12 cellular contexts compared by ENCODE assay signal in the genomic region with DNA sequence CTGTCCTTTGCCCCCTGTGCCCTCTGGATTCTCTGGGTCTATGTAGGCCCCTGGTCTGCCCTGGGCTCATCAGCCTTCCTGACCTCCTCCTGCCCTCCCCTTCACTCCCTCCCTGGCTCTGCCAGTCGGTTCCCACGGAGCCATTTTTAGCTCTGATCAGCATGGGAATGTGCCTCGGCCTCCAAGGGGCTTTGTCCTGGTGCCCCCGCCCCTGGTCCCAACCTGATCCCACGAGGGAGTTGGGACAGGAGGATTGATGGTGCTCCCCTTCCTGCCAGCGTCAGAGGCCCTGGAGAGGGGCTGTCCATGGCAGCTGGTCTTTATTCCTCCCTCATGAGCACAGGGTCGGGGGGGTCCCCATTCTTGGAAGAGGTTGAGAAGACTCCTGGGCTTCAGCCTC. TPM values are rescaled to one million over a fixed set of nuclear protein-coding genes. Genes with fewer than 3 reads are reported as not detected.
DNase-seq lines count a peak whose midpoint lies in the region; ATAC-seq and TF ChIP-seq lines count a peak whose summit lies in the region.
"Had no signal": no experiment of that assay in that cellular context is flagged by ENCODE, and none has a peak within 500 bp of the region (broad histone marks: within the 10 kb centered on the region; RNA-seq: fewer than 3 reads in every experiment).

No MANE protein-coding gene starts in this region.

- H3K27me3 Mint-ChIP-seq in T-helper 17 cell (no peaks in the 10 kb centered on the region), endothelial cell (ENCODE audit: unreplicated experiment) (peaks cover 14% of the 10 kb centered on the region)

- H3K4me3 Mint-ChIP-seq in T-helper 17 cell (no peak overlapping the region), endothelial cell (ENCODE audit: unreplicated experiment) (peak overlapping the region; percentile 14)
- H3K4me3 Mint-ChIP-seq: activated T-cell treated with anti-CD3 and anti-CD28 coated beads, Interleukin-2, amount 50 U/mL, for 4 hours had no signal

- H3K27ac Mint-ChIP-seq in T-helper 17 cell (peak overlapping the region; percentile 21), endothelial cell (ENCODE audit: unreplicated experiment) (no peak overlapping the region)

- H3K9me3 Mint-ChIP-seq in endothelial cell (ENCODE audit: unreplicated experiment), result no peaks in the 10 kb centered on the region
- H3K9me3 Mint-ChIP-seq: activated T-cell treated with anti-CD3 and anti-CD28 coated beads, Interleukin-2, amount 50 U/mL, for 4 hours had no signal

- H3K27ac ChIP-seq in osteoblast (ENCODE audit: low read depth, low read length), result no peak overlapping the region
- peak overlapping the region; percentile 63 to 64 for H3K27ac ChIP-seq in tibial artery
- no peak overlapping the region for H3K27ac ChIP-seq in colonic mucosa
- H3K27ac ChIP-seq: BLaER1, pancreas had no signal

- no peak overlapping the region for H2AFZ ChIP-seq in osteoblast (ENCODE audit: low read length)

- peaks cover 3% of the 10 kb centered on the region for H3K36me3 ChIP-seq in osteoblast (ENCODE audit: insufficient read depth, low read length)
- H3K36me3 ChIP-seq in tibial artery, result peaks cover 37 to 56% (median 49%) of the 10 kb centered on the region in 3 donors
- no peaks in the 10 kb centered on the region for H3K36me3 ChIP-seq in colonic mucosa
- H3K36me3 ChIP-seq: BLaER1 had no signal

- ATAC-seq in T-helper 17 cell (no peak), GM21390 (IDR thresholded peaks at IDR 0.05; ENCODE audit: unreplicated experiment) (no peak), GM18868 (IDR thresholded peaks at IDR 0.05; ENCODE audit: unreplicated experiment) (no peak), HG03354 (IDR thresholded peaks at IDR 0.05; ENCODE audit: poor library complexity, severe bottlenecking, unreplicated experiment) (no peak)
- ATAC-seq: activated T-cell treated with anti-CD3 and anti-CD28 coated beads, Interleukin-2, amount 50 U/mL, for 4 hours had no signal

- no peaks in the 10 kb centered on the region for H3K79me2 ChIP-seq in osteoblast (ENCODE audit: insufficient read depth, low read length)

- H3K27me3 ChIP-seq in osteoblast (ENCODE audit: insufficient read depth, low read length), result no peaks in the 10 kb centered on the region
- no peaks in the 10 kb centered on the region for H3K27me3 ChIP-seq in tibial artery
- H3K27me3 ChIP-seq in colonic mucosa, result no peaks in the 10 kb centered on the region
- H3K27me3 ChIP-seq: BLaER1, pancreas had no signal

- peak overlapping the region in 1 of 2 donors; percentile 30 for H3K9ac ChIP-seq in colonic mucosa (ENCODE audit: low read depth in 2 of 2, low read length in 2 of 2)
- H3K9ac ChIP-seq: BLaER1 had no signal

- no peak for TF ChIP-seq CTCF in endothelial cell (IDR thresholded peaks at IDR 0.05; ENCODE audit: unreplicated experiment)
- TF ChIP-seq CTCF in osteoblast (IDR thresholded peaks at IDR 0.05; ENCODE audit: extremely low read depth, low read depth, low read length), result no peak
- no peak for TF ChIP-seq CTCF in tibial artery (IDR thresholded peaks at IDR 0.05)
- no peak for TF ChIP-seq CTCF in colonic mucosa (IDR thresholded peaks at IDR 0.05)

- no peaks in the 10 kb centered on the region for H3K36me3 Mint-ChIP-seq in T-helper 17 cell (ENCODE audit: low read depth)
- peaks cover 53% of the 10 kb centered on the region for H3K36me3 Mint-ChIP-seq in endothelial cell (ENCODE audit: low read depth, unreplicated experiment)

- DNase-seq in T-helper 17 cell, result no peak
- DNase-seq in endothelial cell (ENCODE audit: low spot score), result no peak
- DNase-seq in osteoblast (ENCODE audit: insufficient read length, low spot score, missing footprints), result peak; percentile 35
- no peak for DNase-seq in tibial artery
- no peak for DNase-seq in colonic mucosa
- DNase-seq: activated CD4-positive, alpha-beta T cell treated with anti-CD3 and anti-CD28 coated beads, Interleukin-2, amount 50 U/mL, for 4 hours; activated T-cell treated with anti-CD3 and anti-CD28 coated beads, Interleukin-2, amount 50 U/mL, for 4 hours had no signal

- H3K4me1 Mint-ChIP-seq in T-helper 17 cell (peaks cover 4% of the 10 kb centered on the region), endothelial cell (ENCODE audit: unreplicated experiment) (peaks cover 7% of the 10 kb centered on the region)

- H3K9me3 ChIP-seq in T-helper 17 cell (ENCODE audit: control insufficient read depth, low read length, poor library complexity, severe bottlenecking) (no peaks in the 10 kb centered on the region), osteoblast (ENCODE audit: low read depth, low read length) (no peaks in the 10 kb centered on the region), tibial artery (no peaks in the 10 kb centered on the region), colonic mucosa (no peaks in the 10 kb centered on the region)
- H3K9me3 ChIP-seq: BLaER1, pancreas had no signal

- no peak overlapping the region for H3K4me2 ChIP-seq in osteoblast (ENCODE audit: insufficient read depth, low read length)
- H3K4me2 ChIP-seq: BLaER1 had no signal

- H3K4me1 ChIP-seq in osteoblast (ENCODE audit: insufficient read depth, low read length) (peaks cover 32% of the 10 kb centered on the region), tibial artery (peaks cover 5 to 61% (median 34%) of the 10 kb centered on the region in 4 donors), colonic mucosa (peaks cover 3% of the 10 kb centered on the region)

- intact Hi-C loops in tibial artery (cut with DNase I; ENCODE audit: low total_unique reads), result loop anchor here (1.0 kb wide), 1 partner anchor 54 kb away; the partner anchor contains the start of gene SOX13
- intact Hi-C loops in colonic mucosa (cut with DNase I), result loop anchor here (5.0 kb wide), 1 partner anchor 50 kb away; no protein-coding TSS in a partner anchor

- no peak overlapping the region for H3K4me3 ChIP-seq in osteoblast (ENCODE audit: insufficient read depth, low read length)
- H3K4me3 ChIP-seq in tibial artery, result no peak overlapping the region
- no peak overlapping the region for H3K4me3 ChIP-seq in colonic mucosa
- H3K4me3 ChIP-seq: BLaER1, pancreas had no signal

- no peaks in the 10 kb centered on the region for H4K20me1 ChIP-seq in osteoblast (ENCODE audit: insufficient read depth, low read length)
- H4K20me1 ChIP-seq: BLaER1 had no signal

RNA-seq across cellular contexts. Expression of gene ETNK2, which starts 24.9 kb away (rescaled TPM):
- total RNA-seq in T-helper 17 cell (10 to 100 TPM in 1 of 2 donors, 1 to 10 TPM in 1; 8.9 to 12.7 TPM), endothelial cell (ENCODE audit: unreplicated experiment) (15.9 TPM), osteoblast (0.72 and 1.2 TPM in 2 replicates), colonic mucosa (1 to 10 TPM in 1 of 2 donors, under 1 TPM in 1; 0.40 to 1.2 TPM)

RNA-seq across cellular contexts. Expression of gene REN, which starts 39.2 kb away (rescaled TPM):
- total RNA-seq in T-helper 17 cell (not detected), endothelial cell (ENCODE audit: unreplicated experiment) (not detected), osteoblast (not detected in 2 replicates), colonic mucosa (under 1 TPM in 1 of 2 donors, not detected in 1; 0.82 TPM)
- total RNA-seq: activated T-cell treated with anti-CD3 and anti-CD28 coated beads, Interleukin-2, amount 50 U/mL, for 4 hours; pancreas had no signal

RNA-seq across cellular contexts. Expression of gene SOX13, which starts 54.0 kb away (rescaled TPM):
- total RNA-seq in T-helper 17 cell (1 to 10 TPM; 1.3 to 6.3 TPM), endothelial cell (ENCODE audit: unreplicated experiment) (107 TPM), osteoblast (6.8 and 9.0 TPM in 2 replicates), colonic mucosa (10 to 100 TPM; 34.9 to 35.1 TPM)

Comparison
In these comparisons a context has a peak if more than half of its experiments do, and no peak if none do; other contexts are left out.
1. H3K27ac ChIP-seq: peak in tibial artery (2 of 2); none in osteoblast (single experiment) and colonic mucosa (single experiment).